1 cellular context compared by ENCODE assay signal in genomic region chr2:32064713-32065112, GRCh38.
A peak's percentile ranks its signal among the peaks of the same experiment; 100 is the strongest.
TF ChIP-seq lines count a peak whose summit lies in the region.

No MANE protein-coding gene starts in this region.

TF ChIP-seq in K562, 482 proteins besides CTCF, POLR2A, EP300 and RAD21:
- TF ChIP-seq FOXK2 (conservative IDR thresholded peaks at IDR 0.05 in 1 of 2, IDR thresholded peaks at IDR 0.05 in 1 of 2; ENCODE audit: low read depth in 2 of 2) = 0 out of 4 replicates have a peak, but pooled peaks of 1 of the 2 experiments have one; percentile 4
- 0 out of 2 replicates have a peak, but pooled peaks have one; percentile 11 for TF ChIP-seq IRF9 (tag; IDR thresholded peaks at IDR 0.05)
- TF ChIP-seq CEBPB (tag; IDR thresholded peaks at IDR 0.05) = peak; percentile 82
- TF ChIP-seq MAZ (CRISPR knock-in tag; conservative IDR thresholded peaks at IDR 0.05 in 1 of 2, IDR thresholded peaks at IDR 0.05 in 1 of 2) = no peak
- TF ChIP-seq CEBPG (CRISPR knock-in tag; IDR thresholded peaks at IDR 0.05) = no peak
- peak; percentile 44 to 59; a peak in 3 of 4 replicates for TF ChIP-seq CEBPG (tag; conservative IDR thresholded peaks at IDR 0.05 in 1 of 2, IDR thresholded peaks at IDR 0.05 in 1 of 2)
- no peak for TF ChIP-seq SFPQ (IDR thresholded peaks at IDR 0.05; ENCODE audit: low read depth, low read length)
